In genomic region chr16:70801611-70802010, GRCh38 we compare ENCODE assay signal across 8 cellular contexts. TPM values are rescaled to one million over a fixed set of nuclear protein-coding genes. Genes with fewer than 3 reads are reported as not detected.
DNase-seq lines count a peak whose midpoint lies in the region; ATAC-seq lines count a peak whose summit lies in the region.

No MANE protein-coding gene starts in this region.

- peaks cover 33% of the 10 kb centered on the region for H3K27me3 ChIP-seq in iPS-20b (ENCODE audit: insufficient read depth, low read length)

- H3K9me3 ChIP-seq in iPS-20b (ENCODE audit: insufficient read depth, low read depth, low read length), result no peaks in the 10 kb centered on the region

- H3K9ac ChIP-seq in iPS-20b (ENCODE audit: low read depth, low read length), result peak overlapping the region; percentile 2; the same call in 1 of the 2 replicates

- H3K4me1 ChIP-seq in iPS-20b (ENCODE audit: insufficient read depth, low read length), result no peaks in the 10 kb centered on the region; the same call in none of the 2 replicates

- no peak for DNase-seq in activated naive CD4-positive, alpha-beta T cell (lab: John Stamatoyannopoulos, UW)
- no peak for DNase-seq in activated CD8-positive, alpha-beta T cell treated with anti-CD3 and anti-CD28 coated beads, Interleukin-2, amount 10 ng/mL, durations not matched to agents 7 days and 5 days
- DNase-seq in stimulated activated naive B cell treated with anti-CD40 and anti-IgM and Interleukin-4, amounts not matched to agents 10 μg/mL and 1 μg/mL and 100 μg/mL, for 72 hours, result no peak
- DNase-seq in HPDE6-E6E7 (ENCODE audit: extremely low spot score), result no peak

- no peaks in the 10 kb centered on the region for H3K27me3 Mint-ChIP-seq in activated naive CD4-positive, alpha-beta T cell treated with anti-CD3 and anti-CD28 coated beads, Interleukin-2, amount 50 U/mL, for 24 hours
- H3K27me3 Mint-ChIP-seq in activated CD8-positive, alpha-beta T cell treated with anti-CD3 and anti-CD28 coated beads, Interleukin-2, amount 10 ng/mL, durations not matched to agents 7 days and 5 days (ENCODE audit: low read depth), result no peaks in the 10 kb centered on the region
- H3K27me3 Mint-ChIP-seq in stimulated activated naive B cell treated with anti-CD40 and anti-IgM and Interleukin-4, amounts not matched to agents 10 μg/mL and 1 μg/mL and 100 μg/mL, for 72 hours, result peaks cover 7 to 18% of the 10 kb centered on the region in 2 donors

- no peak overlapping the region for H3K27ac Mint-ChIP-seq in activated naive CD4-positive, alpha-beta T cell treated with anti-CD3 and anti-CD28 coated beads, Interleukin-2, amount 50 U/mL, for 24 hours
- peak overlapping the region; percentile 93 for H3K27ac Mint-ChIP-seq in activated CD8-positive, alpha-beta T cell treated with anti-CD3 and anti-CD28 coated beads, Interleukin-2, amount 10 ng/mL, durations not matched to agents 7 days and 5 days
- no peak overlapping the region for H3K27ac Mint-ChIP-seq in stimulated activated naive B cell treated with anti-CD40 and anti-IgM and Interleukin-4, amounts not matched to agents 10 μg/mL and 1 μg/mL and 100 μg/mL, for 72 hours

- no peaks in the 10 kb centered on the region for H3K9me3 Mint-ChIP-seq in activated naive CD4-positive, alpha-beta T cell treated with anti-CD3 and anti-CD28 coated beads, Interleukin-2, amount 50 U/mL, for 24 hours
- H3K9me3 Mint-ChIP-seq in activated CD8-positive, alpha-beta T cell treated with anti-CD3 and anti-CD28 coated beads, Interleukin-2, amount 10 ng/mL, durations not matched to agents 7 days and 5 days (ENCODE audit: insufficient read depth), result no peaks in the 10 kb centered on the region
- peaks cover 0 to 2% of the 10 kb centered on the region in 2 donors for H3K9me3 Mint-ChIP-seq in stimulated activated naive B cell treated with anti-CD40 and anti-IgM and Interleukin-4, amounts not matched to agents 10 μg/mL and 1 μg/mL and 100 μg/mL, for 72 hours

- H3K4me3 ChIP-seq in iPS-20b (ENCODE audit: low read length), result peak overlapping the region; percentile 97

- H3K36me3 ChIP-seq in iPS-20b (ENCODE audit: insufficient read depth, low read depth, low read length), result peaks cover 12% of the 10 kb centered on the region; the same call in 1 of the 2 replicates

- no peak overlapping the region for H3K27ac ChIP-seq in iPS-20b (ENCODE audit: low read length)

- peaks cover 4% of the 10 kb centered on the region for H3K36me3 Mint-ChIP-seq in activated naive CD4-positive, alpha-beta T cell treated with anti-CD3 and anti-CD28 coated beads, Interleukin-2, amount 50 U/mL, for 24 hours
- H3K36me3 Mint-ChIP-seq in activated CD8-positive, alpha-beta T cell treated with anti-CD3 and anti-CD28 coated beads, Interleukin-2, amount 10 ng/mL, durations not matched to agents 7 days and 5 days (ENCODE audit: low read depth), result no peaks in the 10 kb centered on the region
- H3K36me3 Mint-ChIP-seq in stimulated activated naive B cell treated with anti-CD40 and anti-IgM and Interleukin-4, amounts not matched to agents 10 μg/mL and 1 μg/mL and 100 μg/mL, for 72 hours, result peaks cover 2 to 14% of the 10 kb centered on the region in 2 donors

- ATAC-seq in activated CD8-positive, alpha-beta T cell treated with anti-CD3 and anti-CD28 coated beads, Interleukin-2, amount 10 ng/mL, durations not matched to agents 7 days and 5 days, result no peak
- ATAC-seq in stimulated activated naive B cell treated with anti-CD40 and anti-IgM and Interleukin-4, amounts not matched to agents 10 μg/mL and 1 μg/mL and 100 μg/mL, for 72 hours (replicated peaks), result no peak
- no peak for ATAC-seq in HG02885 (IDR thresholded peaks at IDR 0.05; ENCODE audit: poor library complexity, unreplicated experiment)
- ATAC-seq in HG02759 (IDR thresholded peaks at IDR 0.05; ENCODE audit: unreplicated experiment), result no peak

- POLR2A ChIA-PET in activated CD8-positive, alpha-beta T cell treated with anti-CD3 and anti-CD28 coated beads, Interleukin-2, amount 10 ng/mL, durations not matched to agents 7 days and 5 days (lab: Charles Lee), result interaction anchor here (0.6 to 1.7 kb wide), 4 partner anchors 8 to 488 kb away, joined by 3 to 11 read pairs (median 3); partner anchors contain the start of gene CMTR2

- CTCF ChIA-PET in activated CD8-positive, alpha-beta T cell treated with anti-CD3 and anti-CD28 coated beads, Interleukin-2, amount 10 ng/mL, durations not matched to agents 7 days and 5 days (lab: Charles Lee), result interaction anchor here (1.2 kb wide), 1 partner anchor 9 kb away, joined by 3 read pairs; no protein-coding TSS in a partner anchor

- H3K4me1 Mint-ChIP-seq in activated naive CD4-positive, alpha-beta T cell treated with anti-CD3 and anti-CD28 coated beads, Interleukin-2, amount 50 U/mL, for 24 hours, result peaks cover 34% of the 10 kb centered on the region
- H3K4me1 Mint-ChIP-seq in activated CD8-positive, alpha-beta T cell treated with anti-CD3 and anti-CD28 coated beads, Interleukin-2, amount 10 ng/mL, durations not matched to agents 7 days and 5 days (ENCODE audit: low read depth), result peaks cover 25% of the 10 kb centered on the region
- H3K4me1 Mint-ChIP-seq in stimulated activated naive B cell treated with anti-CD40 and anti-IgM and Interleukin-4, amounts not matched to agents 10 μg/mL and 1 μg/mL and 100 μg/mL, for 72 hours, result peaks cover 13 to 38% of the 10 kb centered on the region in 2 donors

- peak overlapping the region; percentile 93 for H3K4me3 Mint-ChIP-seq in activated naive CD4-positive, alpha-beta T cell treated with anti-CD3 and anti-CD28 coated beads, Interleukin-2, amount 50 U/mL, for 24 hours
- H3K4me3 Mint-ChIP-seq in activated CD8-positive, alpha-beta T cell treated with anti-CD3 and anti-CD28 coated beads, Interleukin-2, amount 10 ng/mL, durations not matched to agents 7 days and 5 days, result peak overlapping the region; percentile 90
- peak overlapping the region; percentile 96 to 98 for H3K4me3 Mint-ChIP-seq in stimulated activated naive B cell treated with anti-CD40 and anti-IgM and Interleukin-4, amounts not matched to agents 10 μg/mL and 1 μg/mL and 100 μg/mL, for 72 hours

RNA-seq across cellular contexts. Expression of gene VAC14, which starts 0.7 kb away (rescaled TPM):
- 10 to 100 TPM; 35.2 to 37.9 TPM for total RNA-seq in activated CD8-positive, alpha-beta T cell treated with anti-CD3 and anti-CD28 coated beads, Interleukin-2, amount 10 ng/mL, durations not matched to agents 7 days and 5 days
